8 cellular contexts compared by ENCODE assay signal in genomic region chr11:102560555-102561011, GRCh38. TPM values are rescaled to one million over a fixed set of nuclear protein-coding genes. Genes with fewer than 3 reads are reported as not detected.
DNase-seq lines count a peak whose midpoint lies in the region; ATAC-seq and TF ChIP-seq lines count a peak whose summit lies in the region.

No MANE protein-coding gene starts in this region.

- peak; percentile 38 to 46 for ATAC-seq in activated T-cell treated with anti-CD3 and anti-CD28 coated beads, Interleukin-2, amount 50 U/mL, for 72 hours (replicated peaks in 1 of 2)
- ATAC-seq in HG02870 (IDR thresholded peaks at IDR 0.05; ENCODE audit: unreplicated experiment) = peak; percentile 79

- peak overlapping the region; percentile 39 to 75 for H3K4me3 Mint-ChIP-seq in activated T-cell treated with anti-CD3 and anti-CD28 coated beads, Interleukin-2, amount 50 U/mL, for 72 hours
- no peak overlapping the region for H3K4me3 Mint-ChIP-seq in neural progenitor cell

- no peaks in the 10 kb centered on the region for H3K9me3 Mint-ChIP-seq in activated T-cell treated with anti-CD3 and anti-CD28 coated beads, Interleukin-2, amount 50 U/mL, for 72 hours
- H3K9me3 Mint-ChIP-seq in neural progenitor cell = no peaks in the 10 kb centered on the region

- H3K27me3 Mint-ChIP-seq in activated T-cell treated with anti-CD3 and anti-CD28 coated beads, Interleukin-2, amount 50 U/mL, for 72 hours (ENCODE audit: low read depth) = no peaks in the 10 kb centered on the region
- H3K27me3 Mint-ChIP-seq in neural progenitor cell (ENCODE audit: insufficient read depth, low read depth) = no peaks in the 10 kb centered on the region

- no peaks in the 10 kb centered on the region for H3K36me3 Mint-ChIP-seq in activated T-cell treated with anti-CD3 and anti-CD28 coated beads, Interleukin-2, amount 50 U/mL, for 72 hours (ENCODE audit: insufficient read depth in 2 of 2)
- H3K36me3 Mint-ChIP-seq in neural progenitor cell = no peaks in the 10 kb centered on the region

- no peaks in the 10 kb centered on the region for H3K79me2 ChIP-seq in neural progenitor cell (ENCODE audit: low read depth)

- H3K27me3 ChIP-seq in rectal smooth muscle tissue (ENCODE audit: control insufficient read depth, insufficient read depth, low read length) (no peaks in the 10 kb centered on the region), neural progenitor cell (no peaks in the 10 kb centered on the region)

- H2AFZ ChIP-seq in neural progenitor cell (replicated peaks) = no peak overlapping the region

- H3K4me1 ChIP-seq in rectal smooth muscle tissue (ENCODE audit: control insufficient read depth, insufficient read depth, low read length) (peaks cover 9% of the 10 kb centered on the region), neural progenitor cell (peaks cover 5% of the 10 kb centered on the region)

- H4K20me1 ChIP-seq in neural progenitor cell (ENCODE audit: low read depth) = no peaks in the 10 kb centered on the region

- no peak for DNase-seq in activated T-cell treated with anti-CD3 and anti-CD28 coated beads, Interleukin-2, amount 50 U/mL, for 72 hours
- DNase-seq in activated T-cell treated with anti-CD3 and anti-CD28 coated beads, Interleukin-2, amount 50 U/mL, for 1 hour = no peak
- DNase-seq in NOMO-1 treated with dmso at 0.1 percent for 144 hours (lab: John Stamatoyannopoulos, UW; ENCODE audit: unreplicated experiment) (peak; percentile 57), coronary artery (ENCODE audit: low spot score) (no peak), neural progenitor cell (ENCODE audit: low spot score) (no peak), OCI-M2 (lab: John Stamatoyannopoulos, UW; ENCODE audit: unreplicated experiment) (no peak)

- no peak overlapping the region for H3K4me2 ChIP-seq in neural progenitor cell

- no peaks in the 10 kb centered on the region for H3F3A ChIP-seq in neural progenitor cell (ENCODE audit: low read depth)

- H3K36me3 ChIP-seq in rectal smooth muscle tissue (ENCODE audit: control insufficient read depth, insufficient read depth, low read length) (no peaks in the 10 kb centered on the region), neural progenitor cell (no peaks in the 10 kb centered on the region)

- H3K9me3 ChIP-seq in neural progenitor cell (ENCODE audit: low read depth) = no peaks in the 10 kb centered on the region

- H3K9ac ChIP-seq in rectal smooth muscle tissue (ENCODE audit: low read length) = no peak overlapping the region
- H3K9ac ChIP-seq in neural progenitor cell = no peak overlapping the region

- TF ChIP-seq CTCF in coronary artery (IDR thresholded peaks at IDR 0.05) (no peak), neural progenitor cell (IDR thresholded peaks at IDR 0.05) (no peak)

- H3K27ac Mint-ChIP-seq in activated T-cell treated with anti-CD3 and anti-CD28 coated beads, Interleukin-2, amount 50 U/mL, for 72 hours = peak overlapping the region; percentile 40
- H3K27ac Mint-ChIP-seq in neural progenitor cell = no peak overlapping the region

- H3K27ac ChIP-seq in coronary artery (peak overlapping the region; percentile 19 to 60), rectal smooth muscle tissue (ENCODE audit: low read depth, low read length) (peak overlapping the region; percentile 80), neural progenitor cell (no peak overlapping the region)

- peaks cover 37% of the 10 kb centered on the region for H3K4me1 Mint-ChIP-seq in activated T-cell treated with anti-CD3 and anti-CD28 coated beads, Interleukin-2, amount 50 U/mL, for 72 hours (ENCODE audit: low read depth)
- H3K4me1 Mint-ChIP-seq in neural progenitor cell = no peaks in the 10 kb centered on the region

- H3K4me3 ChIP-seq in coronary artery (peak overlapping the region; percentile 65), rectal smooth muscle tissue (ENCODE audit: low read length) (peak overlapping the region; percentile 47), neural progenitor cell (no peak overlapping the region)

RNA-seq across cellular contexts. Expression of gene MMP7, which starts 30.0 kb away (rescaled TPM):
- not detected for total RNA-seq in activated T-cell treated with anti-CD3 and anti-CD28 coated beads, Interleukin-2, amount 50 U/mL, for 72 hours
- not detected in 2 replicates for total RNA-seq in neural progenitor cell (ENCODE audit: low replicate concordance)
